ENCODE assay signal across 16 cellular contexts in genomic region chr10:132460691-132461090, GRCh38.
"Had no signal": no experiment of that assay in that cellular context is flagged by ENCODE, and none has a peak within 500 bp of the region (broad histone marks: within the 10 kb centered on the region; RNA-seq: fewer than 3 reads in every experiment).

No MANE protein-coding gene starts in this region.

- H3K9me3 ChIP-seq: breast epithelium, heart right ventricle, sigmoid colon, stomach had no signal

- H3K36me3 ChIP-seq: breast epithelium, heart right ventricle, sigmoid colon, stomach had no signal

- H3K27me3 Mint-ChIP-seq: activated CD8-positive, alpha-beta memory T cell treated with anti-CD3 and anti-CD28 coated beads, Interleukin-2, amount 10 ng/mL, durations not matched to agents 7 days and 5 days; activated naive CD4-positive, alpha-beta T cell treated with anti-CD3 and anti-CD28 coated beads, Interleukin-2, amount 50 U/mL, for 24 hours; activated T-cell treated with anti-CD3 and anti-CD28 coated beads, Interleukin-2, amount 50 U/mL, for 24 hours; naive thymus-derived CD4-positive, alpha-beta T cell had no signal

- H3K27ac ChIP-seq: breast epithelium, heart right ventricle, sigmoid colon had no signal

- H3K9me3 Mint-ChIP-seq: activated naive CD4-positive, alpha-beta T cell treated with anti-CD3 and anti-CD28 coated beads, Interleukin-2, amount 50 U/mL, for 24 hours; activated T-cell treated with anti-CD3 and anti-CD28 coated beads, Interleukin-2, amount 50 U/mL, for 24 hours; mesothelial cell of epicardium; naive thymus-derived CD4-positive, alpha-beta T cell; T-helper 2 cell treated with Interferon-gamma antibody and Interleukin-4, amounts not matched to agents 5 μg/mL and 100 μg/mL, for 36 hours had no signal

- ATAC-seq: activated CD4-positive, CD25-positive, alpha-beta regulatory T cell treated with anti-CD3 and anti-CD28 coated beads, Interleukin-2, amount 50 U/mL, for 24 hours; activated CD8-positive, alpha-beta memory T cell treated with anti-CD3 and anti-CD28 coated beads, Interleukin-2, amount 10 ng/mL, durations not matched to agents 7 days and 5 days; heart right ventricle; naive thymus-derived CD4-positive, alpha-beta T cell had no signal

- H3K4me3 Mint-ChIP-seq: activated CD8-positive, alpha-beta memory T cell treated with anti-CD3 and anti-CD28 coated beads, Interleukin-2, amount 10 ng/mL, durations not matched to agents 7 days and 5 days; activated naive CD4-positive, alpha-beta T cell treated with anti-CD3 and anti-CD28 coated beads, Interleukin-2, amount 50 U/mL, for 24 hours; activated T-cell treated with anti-CD3 and anti-CD28 coated beads, Interleukin-2, amount 50 U/mL, for 24 hours; mesothelial cell of epicardium; naive thymus-derived CD4-positive, alpha-beta T cell; T-helper 2 cell treated with Interferon-gamma antibody and Interleukin-4, amounts not matched to agents 5 μg/mL and 100 μg/mL, for 36 hours had no signal

- H3K27me3 ChIP-seq: sigmoid colon had no signal

- H3K4me3 ChIP-seq: breast epithelium, heart right ventricle, sigmoid colon, stomach had no signal

- DNase-seq: activated CD4-positive, alpha-beta T cell treated with anti-CD3 and anti-CD28 coated beads, Interleukin-2, amount 50 U/mL, for 4 hours; activated CD8-positive, alpha-beta memory T cell treated with anti-CD3 and anti-CD28 coated beads, Interleukin-2, amount 10 ng/mL, durations not matched to agents 7 days and 5 days; activated effector memory CD4-positive, alpha-beta T cell treated with Interleukin-2 at 50 U/mL for 16 hours; activated T-cell treated with anti-CD3 and anti-CD28 coated beads, Interleukin-2, amount 50 U/mL, for 24 hours; effector CD4-positive, alpha-beta T cell; foreskin melanocyte; naive thymus-derived CD4-positive, alpha-beta T cell; sigmoid colon; stimulated activated CD4-positive, alpha-beta T cell treated with anti-CD3 and anti-CD28 coated beads, Interleukin-4, amount 100 ng/mL, for 24 hours; stomach had no signal

- H3K27ac Mint-ChIP-seq: activated CD8-positive, alpha-beta memory T cell treated with anti-CD3 and anti-CD28 coated beads, Interleukin-2, amount 10 ng/mL, durations not matched to agents 7 days and 5 days; activated naive CD4-positive, alpha-beta T cell treated with anti-CD3 and anti-CD28 coated beads, Interleukin-2, amount 50 U/mL, for 24 hours; activated T-cell treated with anti-CD3 and anti-CD28 coated beads, Interleukin-2, amount 50 U/mL, for 24 hours; mesothelial cell of epicardium; naive thymus-derived CD4-positive, alpha-beta T cell; T-helper 2 cell treated with Interferon-gamma antibody and Interleukin-4, amounts not matched to agents 5 μg/mL and 100 μg/mL, for 36 hours had no signal

- H3K36me3 Mint-ChIP-seq: activated CD8-positive, alpha-beta memory T cell treated with anti-CD3 and anti-CD28 coated beads, Interleukin-2, amount 10 ng/mL, durations not matched to agents 7 days and 5 days; activated naive CD4-positive, alpha-beta T cell treated with anti-CD3 and anti-CD28 coated beads, Interleukin-2, amount 50 U/mL, for 24 hours; mesothelial cell of epicardium; naive thymus-derived CD4-positive, alpha-beta T cell had no signal
